Comparison of ENCODE assay signal across 10 cellular contexts in genomic region chr14:60658116-60658515, GRCh38. TPM values are rescaled to one million over a fixed set of nuclear protein-coding genes. Genes with fewer than 3 reads are reported as not detected.
A peak's percentile ranks its signal among the peaks of the same experiment; 100 is the strongest.
DNase-seq lines count a peak whose midpoint lies in the region; ATAC-seq and TF ChIP-seq lines count a peak whose summit lies in the region.
"Had no signal": no experiment of that assay in that cellular context is flagged by ENCODE, and none has a peak within 500 bp of the region (broad histone marks: within the 10 kb centered on the region; RNA-seq: fewer than 3 reads in every experiment).

No MANE protein-coding gene starts in this region.

- H3K9me3 ChIP-seq in SJSA1 (replicated peaks) = no peaks in the 10 kb centered on the region
- H3K9me3 ChIP-seq in skeletal muscle tissue (ENCODE audit: control insufficient read depth in 3 of 3, low read length in 3 of 3) = no peaks in the 10 kb centered on the region

- H3K4me3 ChIP-seq in SJSA1 = peak overlapping the region; percentile 58
- peak overlapping the region; percentile 71 for H3K4me3 ChIP-seq in fibroblast of pulmonary artery (replicated peaks; ENCODE audit: low read depth, low read length)
- H3K4me3 ChIP-seq in skeletal muscle tissue (ENCODE audit: low read length in 3 of 3) = peak overlapping the region; percentile 77 to 90 (median 85)

- no peaks in the 10 kb centered on the region for H3K27me3 ChIP-seq in SJSA1 (replicated peaks)
- H3K27me3 ChIP-seq in skeletal muscle tissue (ENCODE audit: control insufficient read depth in 3 of 3, insufficient read depth in 3 of 3, low read length in 3 of 3) = peaks cover 0 to 9% (median 8%) of the 10 kb centered on the region in 3 donors

- H3K4me3 Mint-ChIP-seq in activated CD4-positive, alpha-beta T cell treated with anti-CD3 and anti-CD28 coated beads for 36 hours = peak overlapping the region; percentile 71

- no peak for TF ChIP-seq CTCF in fibroblast of pulmonary artery (IDR thresholded peaks at IDR 0.05; ENCODE audit: low read length, missing control alignments)

- H3K27ac Mint-ChIP-seq in activated CD4-positive, alpha-beta T cell treated with anti-CD3 and anti-CD28 coated beads for 36 hours = no peak overlapping the region

- no peaks in the 10 kb centered on the region for H3K36me3 Mint-ChIP-seq in activated CD4-positive, alpha-beta T cell treated with anti-CD3 and anti-CD28 coated beads for 36 hours (ENCODE audit: low read depth)

- no peak for DNase-seq in activated CD4-positive, alpha-beta T cell treated with anti-CD3 and anti-CD28 coated beads for 36 hours
- DNase-seq in activated CD4-positive, alpha-beta T cell treated with anti-CD3 and anti-CD28 coated beads for 1 hour = no peak
- DNase-seq in SJSA1 (ENCODE audit: low read depth in 1 of 2, low spot score in 2 of 2) (no peak), fibroblast of pulmonary artery (ENCODE audit: low read depth) (no peak), DMS114 treated with DMSO at 0.1 percent for 48 hours (lab: John Stamatoyannopoulos, UW; ENCODE audit: unreplicated experiment) (no peak)
- DNase-seq: COR-L47, NCI-H1417 treated with DMSO at 0.1 percent for 48 hours had no signal

- H3K9me3 Mint-ChIP-seq in activated CD4-positive, alpha-beta T cell treated with anti-CD3 and anti-CD28 coated beads for 36 hours (ENCODE audit: low read depth) = no peaks in the 10 kb centered on the region

- peak overlapping the region; percentile 96 to 99 (median 97) for H3K9ac ChIP-seq in skeletal muscle tissue (ENCODE audit: low read depth in 1 of 3, low read length in 3 of 3)

- peaks cover 20% of the 10 kb centered on the region for H3K4me1 ChIP-seq in SJSA1 (replicated peaks)
- H3K4me1 ChIP-seq in skeletal muscle tissue (ENCODE audit: control insufficient read depth in 3 of 3, insufficient read depth in 3 of 3, low read length in 3 of 3) = peaks cover 26 to 40% (median 30%) of the 10 kb centered on the region in 3 donors

- H3K36me3 ChIP-seq in SJSA1 (no peaks in the 10 kb centered on the region), skeletal muscle tissue (ENCODE audit: control insufficient read depth in 3 of 3, insufficient read depth in 3 of 3, low read length in 3 of 3) (no peaks in the 10 kb centered on the region)

- CTCF ChIA-PET in activated CD4-positive, alpha-beta T cell treated with anti-CD3 and anti-CD28 coated beads for 36 hours (lab: Charles Lee) = no interaction called here

- intact Hi-C loops in activated CD4-positive, alpha-beta T cell treated with anti-CD3 and anti-CD28 coated beads for 36 hours (cut with DNase I, micrococcal nuclease) = loop anchor here (5.0 to 10.0 kb wide), 2 partner anchors 64 to 367 kb away; partner anchors contain the start of gene SIX4 (in 1 of the 2)

- H3K27me3 Mint-ChIP-seq in activated CD4-positive, alpha-beta T cell treated with anti-CD3 and anti-CD28 coated beads for 36 hours = peaks cover 77% of the 10 kb centered on the region

- H3K27ac ChIP-seq in SJSA1 = peak overlapping the region; percentile 88
- peak overlapping the region; percentile 91 for H3K27ac ChIP-seq in skeletal muscle tissue (ENCODE audit: low read depth, low read length)

- no peak for ATAC-seq in activated CD4-positive, alpha-beta T cell treated with anti-CD3 and anti-CD28 coated beads for 36 hours
- ATAC-seq in GM18909 (IDR thresholded peaks at IDR 0.05; ENCODE audit: poor library complexity, unreplicated experiment) = no peak
- no peak for ATAC-seq in HG02884 (IDR thresholded peaks at IDR 0.05; ENCODE audit: unreplicated experiment)

- peaks cover 27% of the 10 kb centered on the region for H3K4me1 Mint-ChIP-seq in activated CD4-positive, alpha-beta T cell treated with anti-CD3 and anti-CD28 coated beads for 36 hours

- POLR2A ChIA-PET in activated CD4-positive, alpha-beta T cell treated with anti-CD3 and anti-CD28 coated beads for 36 hours (lab: Charles Lee) = no interaction called here

RNA-seq across cellular contexts. Expression of gene SIX1, which starts 8.8 kb away (rescaled TPM):
- total RNA-seq in activated CD4-positive, alpha-beta T cell treated with anti-CD3 and anti-CD28 coated beads for 36 hours = not detected
- total RNA-seq in SJSA1 (2014; rRNA removed; shearing (Covaris generic)) = 3.7 and 9.0 TPM in 2 replicates
- total RNA-seq in skeletal muscle tissue = 45.4 TPM
